Comparison of ENCODE assay signal across 29 cellular contexts in the genomic region with DNA sequence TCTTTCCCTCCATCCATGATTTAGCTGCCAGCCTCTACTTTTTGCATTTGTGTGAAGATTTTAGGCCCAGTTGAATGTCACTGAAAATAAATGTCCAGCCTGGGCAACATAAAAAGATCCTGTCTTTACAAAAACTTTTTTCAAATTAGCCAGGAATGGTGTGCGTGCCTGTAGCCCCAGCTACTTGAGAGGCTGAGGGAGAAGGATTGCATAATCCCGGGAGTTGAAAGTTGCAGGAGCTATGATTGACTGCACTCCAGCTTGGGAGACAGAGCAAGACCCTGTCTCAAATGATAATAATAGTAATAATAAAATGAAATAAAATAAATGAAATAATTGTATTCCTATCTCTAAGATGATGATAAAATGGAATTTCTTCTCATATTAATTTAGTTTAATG.
"Had no signal": no experiment of that assay in that cellular context is flagged by ENCODE, and none has a peak within 500 bp of the region (broad histone marks: within the 10 kb centered on the region; RNA-seq: fewer than 3 reads in every experiment).

No MANE protein-coding gene starts in this region.

- H3K4me1 ChIP-seq: psoas muscle had no signal

- H3K9ac ChIP-seq: neural progenitor cell had no signal

- DNase-seq: dorsolateral prefrontal cortex; effector CD4-positive, alpha-beta T cell; endodermal cell; foreskin melanocyte; glutamatergic neuron; heart right ventricle; hippocampal formation; left cardiac atrium; left lung; mesendoderm; midbrain; naive thymus-derived CD4-positive, alpha-beta T cell; ovary; posterior cingulate gyrus; psoas muscle; right cardiac atrium; small intestine; stimulated activated CD4-positive, alpha-beta T cell treated with anti-CD3 and anti-CD28 coated beads, Interleukin-15, amount 100 ng/mL, for 24 hours; stimulated activated CD4-positive, alpha-beta T cell treated with anti-CD3 and anti-CD28 coated beads, Interleukin-2, amount 100 ng/mL, for 48 hours; stimulated activated CD8-positive, alpha-beta memory T cell treated with anti-CD3 and anti-CD28 coated beads, Interleukin-4, amount 100 ng/mL, for 48 hours; stimulated activated naive CD4-positive, alpha-beta T cell; stimulated activated naive CD8-positive, alpha-beta T cell treated with anti-CD3 and anti-CD28 coated beads, Interleukin-15, amount 100 ng/mL, for 72 hours; transverse colon; upper lobe of right lung; uterus had no signal

- H3K4me3 Mint-ChIP-seq: endodermal cell; naive thymus-derived CD4-positive, alpha-beta T cell; nephron; neural progenitor cell; stimulated activated naive CD8-positive, alpha-beta T cell treated with anti-CD3 and anti-CD28 coated beads, Interleukin-15, amount 100 ng/mL, for 72 hours had no signal

- ATAC-seq: heart right ventricle; left cardiac atrium; left lung; naive thymus-derived CD4-positive, alpha-beta T cell; psoas muscle; right cardiac atrium; stimulated activated naive CD8-positive, alpha-beta T cell treated with anti-CD3 and anti-CD28 coated beads, Interleukin-15, amount 100 ng/mL, for 72 hours; upper lobe of right lung had no signal

- H3K36me3 Mint-ChIP-seq: naive thymus-derived CD4-positive, alpha-beta T cell; neural progenitor cell had no signal

- H3K27ac Mint-ChIP-seq: endodermal cell; naive thymus-derived CD4-positive, alpha-beta T cell; nephron; neural progenitor cell; stimulated activated naive CD8-positive, alpha-beta T cell treated with anti-CD3 and anti-CD28 coated beads, Interleukin-15, amount 100 ng/mL, for 72 hours had no signal

- H3K4me1 Mint-ChIP-seq: nephron had no signal

- H3K4me2 ChIP-seq: neural progenitor cell had no signal

- H3K9me3 ChIP-seq: heart right ventricle, left lung, ovary, psoas muscle, suprapubic skin, transverse colon, upper lobe of right lung, uterus had no signal

- H3K27me3 ChIP-seq: dorsolateral prefrontal cortex, heart right ventricle, left lung, ovary, suprapubic skin, transverse colon, upper lobe of right lung, uterus had no signal

- H3K9me3 Mint-ChIP-seq: endodermal cell; nephron; neural progenitor cell; stimulated activated naive CD8-positive, alpha-beta T cell treated with anti-CD3 and anti-CD28 coated beads, Interleukin-15, amount 100 ng/mL, for 72 hours had no signal

- H3K36me3 ChIP-seq: heart right ventricle, left lung, neural progenitor cell, ovary, suprapubic skin, transverse colon, upper lobe of right lung, uterus had no signal

- H3K4me3 ChIP-seq: dorsolateral prefrontal cortex, heart right ventricle, left lung, neural progenitor cell, ovary, psoas muscle, suprapubic skin, transverse colon, upper lobe of right lung, uterus had no signal

- H3K27ac ChIP-seq: dorsolateral prefrontal cortex, epithelial cell of prostate, heart right ventricle, left lung, neural progenitor cell, ovary, psoas muscle, suprapubic skin, transverse colon, upper lobe of right lung, uterus had no signal

- H2AFZ ChIP-seq: neural progenitor cell had no signal
